Comparison of ENCODE assay signal across 32 cellular contexts in genomic region chr1:46011121-46011695, GRCh38.
"Had no signal": no experiment of that assay in that cellular context is flagged by ENCODE, and none has a peak within 500 bp of the region (broad histone marks: within the 10 kb centered on the region; RNA-seq: fewer than 3 reads in every experiment).

No MANE protein-coding gene starts in this region.

- H3K27me3 ChIP-seq: Peyer's patch, SJSA1 had no signal

- H3K4me1 ChIP-seq: Peyer's patch, SJSA1 had no signal

- ATAC-seq: activated naive CD8-positive, alpha-beta T cell treated with anti-CD3 and anti-CD28 coated beads, Interleukin-2, amount 50 U/mL, for 24 hours; PC-3 had no signal

- H3K27ac ChIP-seq: Peyer's patch, SJSA1, VCaP had no signal

- H3K4me3 ChIP-seq: Peyer's patch, SJSA1 had no signal

- DNase-seq: activated B cell treated with CpG ODN at 0.5 μM for 24 hours; activated CD4-positive, alpha-beta memory T cell treated with anti-CD3 and anti-CD28 coated beads, Interleukin-2, amount 10 ng/mL, durations not matched to agents 7 days and 5 days; activated CD4-positive, alpha-beta T cell treated with anti-CD3 and anti-CD28 coated beads for 1 hour; activated CD4-positive, alpha-beta T cell treated with anti-CD3 and anti-CD28 coated beads for 48 hours; activated naive CD4-positive, alpha-beta T cell treated with anti-CD3 and anti-CD28 coated beads, Interleukin-2, amount 10 ng/mL, durations not matched to agents 7 days and 5 days; activated naive CD8-positive, alpha-beta T cell treated with anti-CD3 and anti-CD28 coated beads, Interleukin-2, amount 50 U/mL, for 24 hours; activated T-cell treated with anti-CD3 and anti-CD28 coated beads, Interleukin-2, amount 50 U/mL, for 24 hours; anterior cingulate cortex; Kasumi-1; KG1; MM.1S; MV-4-11; NCI-H1092; NCI-H146; NCI-H187; NCI-H2029 treated with DMSO at 0.1 percent for 48 hours; NCI-H2107; NCI-H2171; NCI-H510A; NCI-H526; NCI-H748 treated with DMSO at 0.1 percent for 48 hours; NK-92 treated with Interleukin-12 subunit alpha and Interleukin-12 subunit beta, amount 100 ng/mL, for 24 hours; PC-3; Peyer's patch; RPMI8226; SHP77 treated with DMSO at 0.1 percent for 48 hours; SK-N-SH; T-helper 1 cell; T-helper 2 cell; T-helper 9 cell had no signal

- H3K9me3 ChIP-seq: Peyer's patch, SJSA1, SK-N-SH had no signal
